ENCODE assay signal across 8 cellular contexts in the genomic region with DNA sequence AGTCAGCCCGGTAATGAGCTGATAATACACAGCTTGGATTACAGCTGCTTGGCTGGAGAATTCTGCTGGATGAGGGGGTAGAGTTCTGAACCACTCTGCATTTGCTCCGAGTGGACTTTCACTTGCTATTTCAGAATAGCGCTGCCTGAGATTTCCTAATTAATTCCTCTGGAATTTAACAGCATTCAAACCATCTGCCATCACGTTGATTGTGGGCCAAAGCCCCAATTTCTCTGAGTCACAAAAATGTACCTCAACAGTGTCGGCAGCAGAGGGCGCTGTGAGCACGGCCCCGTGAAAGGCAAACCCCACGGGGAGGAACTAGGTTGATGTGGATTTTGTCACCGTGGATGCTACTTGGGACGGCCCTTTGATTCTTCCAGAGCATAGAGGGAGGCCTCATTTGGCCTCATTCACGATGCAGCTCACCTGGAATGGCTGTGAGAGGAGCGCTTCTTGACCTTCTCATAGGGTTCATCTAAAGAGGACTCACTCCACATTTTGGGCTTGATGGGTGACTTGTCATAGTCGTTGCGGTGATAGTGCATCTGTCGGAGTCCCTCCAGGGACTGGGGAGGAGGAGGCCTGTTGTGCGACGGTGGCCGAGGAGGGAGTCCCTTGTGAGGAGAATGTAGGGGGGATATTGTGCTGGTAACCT.
DNase-seq lines count a peak whose midpoint lies in the region; ATAC-seq and TF ChIP-seq lines count a peak whose summit lies in the region.

No MANE protein-coding gene starts in this region.

- dilution Hi-C loops in mammary epithelial cell (cut with HindIII; ENCODE audit: low sequenced_read_pairs): no loop called here

- no TSS peak for BruUV-seq in mammary epithelial cell (replicated peaks; lab: Mats Ljungman, UMichigan)

- H3K36me3 ChIP-seq in Loucy (ENCODE audit: insufficient read depth, low read length) (no peaks in the 10 kb centered on the region), mammary epithelial cell (ENCODE audit: insufficient read depth, low read length) (peaks cover 7% of the 10 kb centered on the region)

- no peaks in the 10 kb centered on the region for H4K20me1 ChIP-seq in Loucy (ENCODE audit: insufficient read depth, low read length, poor library complexity, severe bottlenecking)
- H4K20me1 ChIP-seq in mammary epithelial cell (ENCODE audit: insufficient read depth, low read length): no peaks in the 10 kb centered on the region

- CTCF ChIA-PET in mammary epithelial cell (lab: Charles Lee; ENCODE audit: low non-redundant PET): interaction anchor here (0.6 to 0.7 kb wide), 2 partner anchors 11 to 67 kb away, joined by 3 to 4 read pairs; no protein-coding TSS in a partner anchor

- H3K4me3 ChIP-seq in Loucy (ENCODE audit: low read length, poor library complexity, severe bottlenecking) (no peak overlapping the region), WI38 (ENCODE audit: low read depth, low read length) (no peak overlapping the region), mammary epithelial cell (replicated peaks in 1 of 3; ENCODE audit: insufficient read depth in 1 of 3, low read depth in 2 of 3, low read length in 3 of 3) (no peak overlapping the region)

- peak overlapping the region; percentile 29 for H3K9ac ChIP-seq in Loucy (ENCODE audit: low read depth, low read length, poor library complexity, severe bottlenecking)
- peak overlapping the region; percentile 39 for H3K9ac ChIP-seq in mammary epithelial cell (ENCODE audit: insufficient read depth, low read length)

- H3F3A ChIP-seq in Loucy (ENCODE audit: low read depth): no peaks in the 10 kb centered on the region

- H3K4me1 ChIP-seq in Loucy (ENCODE audit: insufficient read depth, low read length, poor library complexity, severe bottlenecking) (peaks cover 7% of the 10 kb centered on the region), mammary epithelial cell (ENCODE audit: insufficient read depth, low read length) (peaks cover 22% of the 10 kb centered on the region)

- ATAC-seq in HG03565 (IDR thresholded peaks at IDR 0.05; ENCODE audit: unreplicated experiment) (no peak), HG02938 (IDR thresholded peaks at IDR 0.05; ENCODE audit: unreplicated experiment) (no peak)

- H3K9me2 ChIP-seq in Loucy (replicated peaks; ENCODE audit: low read depth, low read length): no peaks in the 10 kb centered on the region

- H3K9me3 ChIP-seq in Loucy (ENCODE audit: insufficient read depth, low read depth, low read length) (no peaks in the 10 kb centered on the region), mammary epithelial cell (replicated peaks; ENCODE audit: insufficient read depth, low read length) (no peaks in the 10 kb centered on the region)

- intact Hi-C loops in mammary epithelial cell (cut with micrococcal nuclease): loop anchor here (1.0 to 5.0 kb wide), 4 partner anchors 31 to 432 kb away; no protein-coding TSS in a partner anchor

- H2AFZ ChIP-seq in Loucy (ENCODE audit: low read length) (peak overlapping the region; percentile 74), mammary epithelial cell (ENCODE audit: low read depth, low read length) (peak overlapping the region; percentile 66)

- in situ Hi-C loops in mammary epithelial cell (cut with MboI; ENCODE audit: low sequenced_read_pairs in 2 of 2): loop anchor here in 1 of 2 donors (25.0 kb wide), 1 partner anchor 427 kb away; no protein-coding TSS in a partner anchor

- DNase-seq in mammary epithelial cell: peak; percentile 65
- DNase-seq in iris pigment epithelial cell (ENCODE audit: low read depth): peak; percentile 43
- DNase-seq in stimulated activated CD4-positive, alpha-beta T cell treated with anti-CD3 and anti-CD28 coated beads, Interleukin-12 subunit alpha, Interleukin-12 subunit beta, amount 100 ng/mL, for 48 hours (ENCODE audit: low read depth in 2 of 3, low spot score in 1 of 3): peak; percentile 42 to 57 (median 56)

- peak overlapping the region; percentile 73 for H3K27ac ChIP-seq in mammary epithelial cell (ENCODE audit: insufficient read depth, low read depth, low read length)

- TF ChIP-seq CTCF in GM12872 (IDR thresholded peaks at IDR 0.05; ENCODE audit: insufficient read depth, low read depth, low read length) (peak; percentile 87), Loucy (conservative IDR thresholded peaks at IDR 0.05; ENCODE audit: low read length) (peak; percentile 97), WI38 (IDR thresholded peaks at IDR 0.05; ENCODE audit: low read depth, low read length) (peak; percentile 78), mammary epithelial cell (conservative IDR thresholded peaks at IDR 0.05 in 1 of 2, IDR thresholded peaks at IDR 0.05 in 1 of 2; ENCODE audit: extremely low read depth in 1 of 2, insufficient read depth in 1 of 2, low read depth in 1 of 2, low read length in 2 of 2) (peak; percentile 87 to 93)

- no peaks in the 10 kb centered on the region for H3K79me2 ChIP-seq in Loucy (ENCODE audit: insufficient read depth, low read length)
- H3K79me2 ChIP-seq in mammary epithelial cell (ENCODE audit: insufficient read depth, low read length): peaks cover 4% of the 10 kb centered on the region

- H3K4me2 ChIP-seq in Loucy (ENCODE audit: low read depth, low read length, poor library complexity, severe bottlenecking) (peak overlapping the region; percentile 46), mammary epithelial cell (ENCODE audit: insufficient read depth, low read depth, low read length) (peak overlapping the region; percentile 69)

- 6% methylated on average over 15 of the region's 19 CpGs for WGBS in mammary epithelial cell (ENCODE audit: low coverage, missing lambda C conversion rate)

- no peaks in the 10 kb centered on the region for H3K27me3 ChIP-seq in Loucy (ENCODE audit: insufficient read depth, low read length, poor library complexity, severe bottlenecking)
- H3K27me3 ChIP-seq in mammary epithelial cell (ENCODE audit: insufficient read depth, low read length): no peaks in the 10 kb centered on the region
